ENCODE assay signal across 8 cellular contexts in the genomic region with DNA sequence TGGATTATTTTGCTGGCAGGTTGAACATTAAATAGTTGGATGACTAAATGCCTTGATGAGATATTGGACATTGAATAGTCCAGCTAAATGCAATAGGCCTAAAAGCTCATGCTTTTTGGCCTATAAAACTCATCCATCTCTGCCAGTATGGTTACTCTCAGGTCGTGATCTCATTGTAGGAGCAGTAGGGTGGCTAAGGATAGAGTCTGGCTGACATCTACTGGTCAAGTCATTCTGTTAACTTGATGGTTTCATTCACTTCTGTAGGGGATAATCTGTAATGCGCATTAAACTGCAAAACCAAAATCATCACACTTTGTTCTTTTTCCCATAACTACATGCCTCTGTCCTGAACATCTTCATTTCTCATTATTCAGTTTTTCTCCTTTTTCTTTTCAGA.
DNase-seq lines count a peak whose midpoint lies in the region; ATAC-seq and TF ChIP-seq lines count a peak whose summit lies in the region.
"Had no signal": no experiment of that assay in that cellular context is flagged by ENCODE, and none has a peak within 500 bp of the region (broad histone marks: within the 10 kb centered on the region; RNA-seq: fewer than 3 reads in every experiment).

No MANE protein-coding gene starts in this region.

- ATAC-seq in GM18907 (IDR thresholded peaks at IDR 0.05; ENCODE audit: unreplicated experiment) (peak; percentile 73), GM19463 (IDR thresholded peaks at IDR 0.05; ENCODE audit: unreplicated experiment) (no peak), HG02852 (IDR thresholded peaks at IDR 0.05; ENCODE audit: unreplicated experiment) (no peak)

- no peak overlapping the region for H3K4me3 ChIP-seq in epithelial cell of esophagus (ENCODE audit: low read length)

- TF ChIP-seq CTCF in epithelial cell of esophagus (IDR thresholded peaks at IDR 0.05; ENCODE audit: insufficient read depth, low read depth, low read length, missing control alignments), result peak; percentile 70

- DNase-seq in NOMO-1 (lab: John Stamatoyannopoulos, UW; ENCODE audit: unreplicated experiment in 2 of 2) (peak; percentile 6 to 60), epithelial cell of esophagus (ENCODE audit: low read depth) (peak; percentile 72), smooth muscle cell of the brain vasculature (ENCODE audit: low read depth, low spot score) (peak; percentile 18), C1 segment of cervical spinal cord (lab: John Stamatoyannopoulos, UW) (no peak)
- DNase-seq: left cardiac atrium had no signal

Comparison
In these comparisons a context has a peak if more than half of its experiments do, and no peak if none do; other contexts are left out.
1. DNase-seq: peak in NOMO-1 (2 of 2), epithelial cell of esophagus (single experiment) and smooth muscle cell of the brain vasculature (single experiment); none in C1 segment of cervical spinal cord (0 of 14).